Comparison of ENCODE assay signal across 10 cellular contexts in the genomic region with DNA sequence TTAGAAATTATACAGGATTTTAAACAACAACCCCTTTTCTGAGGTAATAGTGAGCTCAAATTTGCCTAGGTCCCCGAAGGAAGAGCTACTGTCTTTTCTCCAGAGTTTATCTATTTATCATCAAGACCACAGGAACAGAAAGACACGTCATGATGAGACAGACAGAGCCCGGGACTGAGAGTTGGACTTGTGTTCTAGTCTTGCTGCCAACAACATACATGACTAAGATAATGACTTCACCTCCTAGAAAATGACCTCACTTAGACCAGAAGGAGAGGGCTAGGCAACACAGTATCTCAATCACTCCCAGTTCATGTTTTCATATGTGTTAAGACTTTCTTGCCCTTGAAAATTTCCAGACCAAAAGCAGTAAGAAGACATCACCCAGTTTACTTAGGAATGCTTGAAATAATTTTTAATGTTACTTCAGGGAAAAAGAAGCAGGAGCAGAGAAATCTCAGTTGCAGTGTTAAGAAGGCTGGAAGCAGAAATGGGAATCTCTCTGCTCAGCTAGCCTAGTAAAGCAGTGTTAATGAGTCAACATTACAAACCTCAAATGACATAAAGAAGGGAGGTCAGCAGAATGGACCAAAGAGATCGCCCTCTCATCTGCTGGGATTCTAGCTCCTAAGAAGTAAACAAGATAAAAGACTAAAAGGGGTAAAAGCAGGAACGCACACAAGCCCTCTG. TPM values are rescaled to one million over a fixed set of nuclear protein-coding genes. Genes with fewer than 3 reads are reported as not detected.
A peak's percentile ranks its signal among the peaks of the same experiment; 100 is the strongest.
DNase-seq lines count a peak whose midpoint lies in the region; ATAC-seq, FAIRE-seq and TF ChIP-seq lines count a peak whose summit lies in the region.
"Had no signal": no experiment of that assay in that cellular context is flagged by ENCODE, and none has a peak within 500 bp of the region (broad histone marks: within the 10 kb centered on the region; RNA-seq: fewer than 3 reads in every experiment).

No MANE protein-coding gene starts in this region.

- in situ Hi-C loops in HepG2 (cut with HindIII; ENCODE audit: extremely low pct_ligation_motif_present, low pct_unique_long_range_greater_than_20kb), result no loop called here

- H3K79me2 ChIP-seq in HepG2 (ENCODE audit: insufficient read depth, low read length), result peaks cover 3% of the 10 kb centered on the region

- no peaks in the 10 kb centered on the region for H3K36me3 ChIP-seq in HepG2 (replicated peaks in 1 of 2; ENCODE audit: control insufficient read depth in 1 of 2, insufficient read depth in 2 of 2, low read length in 2 of 2)

- intact Hi-C loops in HepG2 (cut with micrococcal nuclease; ENCODE audit: unreplicated experiment), result loop anchor here (5.0 kb wide), 1 partner anchor 179 kb away; no protein-coding TSS in a partner anchor

- POLR2A ChIA-PET in HepG2 (lab: Yijun Ruan, JAX), result interaction anchor here (1.8 kb wide), 1 partner anchor 24 kb away, joined by 4 read pairs; no protein-coding TSS in a partner anchor

- DNase-seq in GM04503 (ENCODE audit: low read depth), result peak; percentile 92
- DNase-seq in OCI-M1 (lab: John Stamatoyannopoulos, UW), result peak; percentile 66
- DNase-seq in fibroblast of gingiva (ENCODE audit: low read depth), result peak; percentile 92
- DNase-seq in pulmonary artery endothelial cell (ENCODE audit: low read depth, low spot score), result peak; percentile 54
- no peak for DNase-seq in cerebellar cortex (ENCODE audit: low spot score)
- no peak for DNase-seq in activated naive CD4-positive, alpha-beta T cell treated with anti-CD3 and anti-CD28 coated beads, Interleukin-2, amount 50 U/mL, for 16 hours
- DNase-seq in NCI-H1105 (lab: John Stamatoyannopoulos, UW), result no peak
- no peak for DNase-seq in HepG2 (ENCODE audit: low spot score)
- DNase-seq: activated CD8-positive, alpha-beta memory T cell treated with anti-CD3 and anti-CD28 coated beads, Interleukin-2, amount 50 U/mL, for 4 hours; natural killer cell had no signal

- no peak for ATAC-seq in HepG2

- TF ChIP-seq POLR2A in HepG2 (IDR thresholded peaks at IDR 0.05; ENCODE audit: insufficient read depth in 1 of 2, low read depth in 2 of 2, low read length in 2 of 2), result no peak

- H3K27me3 ChIP-seq in HepG2 (ENCODE audit: control insufficient read depth in 1 of 2, insufficient read depth in 2 of 2, low read length in 2 of 2), result no peaks in the 10 kb centered on the region

- H3K4me1 ChIP-seq in HepG2 (ENCODE audit: insufficient read depth, low read length), result peaks cover 67% of the 10 kb centered on the region

- BruUV-seq in HepG2 (replicated peaks; lab: Mats Ljungman, UMichigan), result no TSS peak

- no peak overlapping the region for H2AFZ ChIP-seq in HepG2 (ENCODE audit: low read length)

- CTCF ChIA-PET in HepG2 (lab: Yijun Ruan, JAX; ENCODE audit: low intra/inter-chr PET ratio, low total read pairs), result no interaction called here

- no peak overlapping the region for H3K9ac ChIP-seq in HepG2 (ENCODE audit: insufficient read depth, low read depth, low read length)

- no peak for TF ChIP-seq CTCF in HepG2 (CRISPR knock-in tag; IDR thresholded peaks at IDR 0.05)

- TF ChIP-seq EP300 in HepG2 (IDR thresholded peaks at IDR 0.05; ENCODE audit: low read depth in 2 of 2, low read length in 2 of 2) (no peak), HepG2 (CRISPR knock-in tag; IDR thresholded peaks at IDR 0.05; ENCODE audit: borderline replicate concordance) (no peak)

- H3K4me2 ChIP-seq in HepG2 (ENCODE audit: low read depth, low read length), result no peak overlapping the region

- FAIRE-seq in HepG2 (lab: Jason Lieb, UNC), result no peak

- no peaks in the 10 kb centered on the region for H3K9me3 ChIP-seq in HepG2 (ENCODE audit: low read length)

- H4K20me1 ChIP-seq in HepG2 (ENCODE audit: insufficient read depth, low read length), result no peaks in the 10 kb centered on the region

- H3K4me3 ChIP-seq in HepG2 (replicated peaks in 1 of 3; ENCODE audit: insufficient read depth in 1 of 3, low read depth in 2 of 3, low read length in 3 of 3), result no peak overlapping the region

- WGBS in HepG2 (ENCODE audit: low lambda C conversion rate), result 59% methylated on average over 5 of the region's 5 CpGs

- no peak for TF ChIP-seq RAD21 in HepG2 (CRISPR knock-in tag; IDR thresholded peaks at IDR 0.05)

- no peak overlapping the region for H3K27ac ChIP-seq in HepG2 (ENCODE audit: extremely low read length, insufficient read depth, low read length)

TF ChIP-seq in HepG2, 621 proteins besides CTCF, POLR2A, EP300 and RAD21:
- no peak for TF ChIP-seq JARID2 (CRISPR knock-in tag; IDR thresholded peaks at IDR 0.05; ENCODE audit: insufficient replicate concordance)
- no peak for TF ChIP-seq ZNF788 (CRISPR knock-in tag; IDR thresholded peaks at IDR 0.05; ENCODE audit: borderline replicate concordance)
- no peak for TF ChIP-seq KDM1A (CRISPR knock-in tag; IDR thresholded peaks at IDR 0.05)
- no peak for TF ChIP-seq HMG20B (CRISPR knock-in tag; conservative IDR thresholded peaks at IDR 0.05)
- TF ChIP-seq, protein P1, sequence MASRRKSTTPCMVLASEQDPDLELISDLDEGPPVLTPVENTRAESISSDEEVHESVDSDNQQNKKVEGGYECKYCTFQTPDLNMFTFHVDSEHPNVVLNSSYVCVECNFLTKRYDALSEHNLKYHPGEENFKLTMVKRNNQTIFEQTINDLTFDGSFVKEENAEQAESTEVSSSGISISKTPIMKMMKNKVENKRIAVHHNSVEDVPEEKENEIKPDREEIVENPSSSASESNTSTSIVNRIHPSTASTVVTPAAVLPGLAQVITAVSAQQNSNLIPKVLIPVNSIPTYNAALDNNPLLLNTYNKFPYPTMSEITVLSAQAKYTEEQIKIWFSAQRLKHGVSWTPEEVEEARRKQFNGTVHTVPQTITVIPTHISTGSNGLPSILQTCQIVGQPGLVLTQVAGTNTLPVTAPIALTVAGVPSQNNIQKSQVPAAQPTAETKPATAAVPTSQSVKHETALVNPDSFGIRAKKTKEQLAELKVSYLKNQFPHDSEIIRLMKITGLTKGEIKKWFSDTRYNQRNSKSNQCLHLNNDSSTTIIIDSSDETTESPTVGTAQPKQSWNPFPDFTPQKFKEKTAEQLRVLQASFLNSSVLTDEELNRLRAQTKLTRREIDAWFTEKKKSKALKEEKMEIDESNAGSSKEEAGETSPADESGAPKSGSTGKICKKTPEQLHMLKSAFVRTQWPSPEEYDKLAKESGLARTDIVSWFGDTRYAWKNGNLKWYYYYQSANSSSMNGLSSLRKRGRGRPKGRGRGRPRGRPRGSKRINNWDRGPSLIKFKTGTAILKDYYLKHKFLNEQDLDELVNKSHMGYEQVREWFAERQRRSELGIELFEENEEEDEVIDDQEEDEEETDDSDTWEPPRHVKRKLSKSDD (CRISPR knock-in tag; IDR thresholded peaks at IDR 0.05; ENCODE audit: low read depth), result no peak
- TF ChIP-seq FOXP1 (IDR thresholded peaks at IDR 0.05), result no peak
- no peak for TF ChIP-seq FOXP1 (CRISPR knock-in tag; IDR thresholded peaks at IDR 0.05)
- TF ChIP-seq DPF2 (CRISPR knock-in tag; IDR thresholded peaks at IDR 0.05; ENCODE audit: borderline replicate concordance, low read depth), result no peak

RNA-seq across cellular contexts. Expression of a gene that starts 24.9 kb away (rescaled TPM):
- total RNA-seq in pulmonary artery endothelial cell (9.8 and 11.7 TPM in 2 replicates), HepG2 (2016; rRNA removed; fragmentation: Illumina TruSeq; extraction: Trizol) (6.8 and 9.1 TPM in 2 replicates)
- total RNA-seq in HepG2 (2016; cell fraction: cytosol; rRNA removed; fragmentation: Illumina TruSeq; extraction: Trizol; ENCODE audit: low read depth), result 1.2 and 1.8 TPM in 2 replicates
- 8.4 and 8.6 TPM in 2 replicates for total RNA-seq in HepG2 (2016; cell fraction: insoluble cytoplasmic fraction; rRNA removed; fragmentation: Illumina TruSeq; extraction: Trizol)
- total RNA-seq in HepG2 (2016; cell fraction: membrane; rRNA removed; fragmentation: Illumina TruSeq; extraction: Trizol), result 3.8 and 6.4 TPM in 2 replicates
- 14.5 and 17.0 TPM in 2 replicates for total RNA-seq in HepG2 (2016; cell fraction: nucleus; rRNA removed; fragmentation: Illumina TruSeq; extraction: Trizol)
- polyA plus RNA-seq in HepG2 (2011; rRNA removed), result 4.1 and 4.6 TPM in 2 replicates
- 2.0 and 2.9 TPM in 2 replicates for polyA plus RNA-seq in HepG2 (2011; cell fraction: cytosol; rRNA removed)
- 2.3 and 2.9 TPM in 2 replicates for polyA plus RNA-seq in HepG2 (2011; cell fraction: nucleus; rRNA removed)
- 6.0 and 8.4 TPM in 2 replicates for polyA plus RNA-seq in HepG2 (2012)
- polyA plus RNA-seq in HepG2 (2016; cell fraction: cytosol; fragmentation: Illumina TruSeq; extraction: Trizol; ENCODE audit: low read depth), result 0.43 and 0.67 TPM in 2 replicates
- 7.1 and 7.3 TPM in 2 replicates for polyA plus RNA-seq in HepG2 (2016; cell fraction: insoluble cytoplasmic fraction; fragmentation: Illumina TruSeq; extraction: Trizol; ENCODE audit: low read depth)
- polyA plus RNA-seq in HepG2 (2016; cell fraction: membrane; fragmentation: Illumina TruSeq; extraction: Trizol; ENCODE audit: low read depth), result 2.5 and 2.7 TPM in 2 replicates
- polyA plus RNA-seq in HepG2 (2016; cell fraction: nucleus; fragmentation: Illumina TruSeq; extraction: Trizol; ENCODE audit: insufficient read depth, low read depth), result 8.0 and 8.3 TPM in 2 replicates
- polyA minus RNA-seq in HepG2 (2011; rRNA and poly(A)+ RNA removed; ENCODE audit: low replicate concordance), result 5.0 TPM in 1 of 2 replicates, not detected in the other
- 9.2 and 11.6 TPM in 2 replicates for polyA minus RNA-seq in HepG2 (2011; cell fraction: cytosol; rRNA and poly(A)+ RNA removed)
- 40.5 and 45.4 TPM in 2 replicates for polyA minus RNA-seq in HepG2 (2011; cell fraction: nucleus; rRNA and poly(A)+ RNA removed)

Comparison
In these comparisons a context has a peak if more than half of its experiments do, and no peak if none do; other contexts are left out.
1. DNase-seq: peak in GM04503 (single experiment), OCI-M1 (single experiment), fibroblast of gingiva (single experiment) and pulmonary artery endothelial cell (single experiment); none in cerebellar cortex (single experiment), activated naive CD4-positive, alpha-beta T cell treated with anti-CD3 and anti-CD28 coated beads, Interleukin-2, amount 50 U/mL, for 16 hours (single experiment), NCI-H1105 (single experiment) and HepG2 (single experiment).